ENCODE assay signal across 8 cellular contexts in the genomic region with DNA sequence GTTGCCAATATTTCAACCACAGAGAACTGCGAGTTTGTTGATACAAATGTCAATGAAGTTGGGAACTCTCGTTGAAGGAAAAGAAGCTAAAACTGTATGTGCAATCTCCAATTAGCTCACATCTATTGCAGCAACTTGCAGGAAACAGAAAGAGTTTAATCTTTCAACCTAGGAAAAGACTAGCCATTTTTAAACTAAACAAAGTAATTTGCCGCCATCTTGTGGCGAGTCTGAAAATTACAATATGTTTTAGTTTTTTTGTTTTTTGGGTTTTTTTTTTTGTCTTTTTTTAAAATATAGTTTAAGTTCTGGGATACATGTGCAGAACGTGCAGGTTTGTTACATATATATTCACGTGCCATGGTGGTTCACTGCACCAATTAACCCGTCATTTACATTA.
DNase-seq lines count a peak whose midpoint lies in the region; ATAC-seq and TF ChIP-seq lines count a peak whose summit lies in the region.

No MANE protein-coding gene starts in this region.

- no peaks in the 10 kb centered on the region for H3K27me3 Mint-ChIP-seq in Calu3 (ENCODE audit: unreplicated experiment)

- peak overlapping the region; percentile 66 for H3K27ac Mint-ChIP-seq in Calu3 (ENCODE audit: unreplicated experiment)

- DNase-seq in Calu3, result peak; percentile 28
- DNase-seq in HEK293T (ENCODE audit: extremely low spot score), result no peak
- DNase-seq in SK-MEL-5 (ENCODE audit: low read depth, low spot score), result peak; percentile 50
- DNase-seq in glomerular endothelial cell (ENCODE audit: extremely low read depth, low read depth, low spot score), result peak; percentile 4
- no peak for DNase-seq in effector CD4-positive, alpha-beta T cell
- DNase-seq in UCSD-AML1 (lab: John Stamatoyannopoulos, UW; ENCODE audit: unreplicated experiment), result no peak

- in situ Hi-C loops in SK-MEL-5 (cut with HindIII; ENCODE audit: low pct_unique_long_range_greater_than_20kb, low sequenced_read_pairs), result no loop called here

- peaks cover 4% of the 10 kb centered on the region for H3K9me3 Mint-ChIP-seq in Calu3 (ENCODE audit: low read depth, unreplicated experiment)

- TF ChIP-seq CTCF in Calu3 (IDR thresholded peaks at IDR 0.05; ENCODE audit: unreplicated experiment), result peak; percentile 43

- POLR2A ChIA-PET in HEK293T (lab: Yijun Ruan, JAX), result no interaction called here

- peaks cover 12% of the 10 kb centered on the region for H3K4me1 Mint-ChIP-seq in Calu3 (ENCODE audit: low read depth, unreplicated experiment)

- no TSS peak for BruUV-seq in Calu3 (replicated peaks; lab: Mats Ljungman, UMichigan)

- H3K36me3 Mint-ChIP-seq in Calu3 (ENCODE audit: insufficient read depth, unreplicated experiment), result no peaks in the 10 kb centered on the region

- CTCF ChIA-PET in Calu3 (lab: Charles Lee), result interaction anchor here (0.7 to 0.9 kb wide), 6 partner anchors 69 to 1640 kb away, joined by 3 to 6 read pairs (median 4); no protein-coding TSS in a partner anchor
- CTCF ChIA-PET in HEK293T (lab: Yijun Ruan, JAX), result interaction anchor here (0.6 kb wide), 2 partner anchors 180 to 279 kb away, joined by 3 to 4 read pairs; no protein-coding TSS in a partner anchor

- ATAC-seq in GM18858 (IDR thresholded peaks at IDR 0.05; ENCODE audit: unreplicated experiment) (no peak), HG03565 (IDR thresholded peaks at IDR 0.05; ENCODE audit: unreplicated experiment) (no peak)

- intact Hi-C loops in Calu3 (cut with micrococcal nuclease; ENCODE audit: unreplicated experiment), result no loop called here

- H3K4me3 Mint-ChIP-seq in Calu3 (ENCODE audit: low read depth, unreplicated experiment), result no peak overlapping the region

TF ChIP-seq in HEK293T, 16 proteins besides CTCF, POLR2A, EP300 and RAD21:
- TF ChIP-seq ZNF384 (IDR thresholded peaks at IDR 0.05) (peak; percentile 74), SP1 (IDR thresholded peaks at IDR 0.05) (no peak), LEF1 (IDR thresholded peaks at IDR 0.05; ENCODE audit: borderline replicate concordance) (no peak)
TF ChIP-seq in HEK293T: peak in this region for 1.

Comparison
In these comparisons a context has a peak if more than half of its experiments do, and no peak if none do; other contexts are left out.
1. DNase-seq: peak in Calu3 (single experiment), SK-MEL-5 (single experiment) and glomerular endothelial cell (single experiment); none in HEK293T (single experiment), effector CD4-positive, alpha-beta T cell (single experiment) and UCSD-AML1 (single experiment).